ENCODE assay signal across 8 cellular contexts in genomic region chr5:73387630-73388370, GRCh38.
A peak's percentile ranks its signal among the peaks of the same experiment; 100 is the strongest.
DNase-seq lines count a peak whose midpoint lies in the region; ATAC-seq and TF ChIP-seq lines count a peak whose summit lies in the region.

No MANE protein-coding gene starts in this region.

- H3K4me3 ChIP-seq in GM06990 (replicated peaks; ENCODE audit: low read depth, low read length) (no peak overlapping the region), Karpas-422 (ENCODE audit: low read length) (no peak overlapping the region), sigmoid colon (no peak overlapping the region), upper lobe of right lung (no peak overlapping the region)

- TF ChIP-seq POLR2A in sigmoid colon (IDR thresholded peaks at IDR 0.05): no peak

- H3K36me3 ChIP-seq in GM06990 (ENCODE audit: control insufficient read depth, insufficient read depth, low read length) (no peaks in the 10 kb centered on the region), Karpas-422 (ENCODE audit: insufficient read depth, low read length) (no peaks in the 10 kb centered on the region), sigmoid colon (no peaks in the 10 kb centered on the region), upper lobe of right lung (no peaks in the 10 kb centered on the region)

- intact Hi-C loops in sigmoid colon (cut with DNase I): no loop called here
- intact Hi-C loops in upper lobe of right lung (cut with DNase I): no loop called here

- H3K27ac ChIP-seq in Karpas-422 (ENCODE audit: low read length): no peak overlapping the region
- no peak overlapping the region for H3K27ac ChIP-seq in sigmoid colon
- H3K27ac ChIP-seq in upper lobe of right lung: no peak overlapping the region

- H3K27me3 ChIP-seq in GM06990 (replicated peaks; ENCODE audit: control insufficient read depth, insufficient read depth, low read length) (no peaks in the 10 kb centered on the region), Karpas-422 (ENCODE audit: low read length) (no peaks in the 10 kb centered on the region), sigmoid colon (peaks cover 2 to 13% (median 4%) of the 10 kb centered on the region in 3 donors), upper lobe of right lung (peaks cover 42% of the 10 kb centered on the region)

- no peak overlapping the region for H3K9ac ChIP-seq in Karpas-422 (ENCODE audit: low read length)

- H3K4me1 Mint-ChIP-seq in stimulated activated effector memory CD8-positive, alpha-beta T cell treated with anti-CD3 and anti-CD28 coated beads, Interleukin-12 subunit alpha, Interleukin-12 subunit beta, amount 100 ng/mL, for 72 hours: peaks cover 23% of the 10 kb centered on the region

- H3K4me2 ChIP-seq in Karpas-422 (ENCODE audit: low read depth, low read length, poor library complexity, severe bottlenecking): no peak overlapping the region

- H3K4me1 ChIP-seq in Karpas-422 (ENCODE audit: low read length): no peaks in the 10 kb centered on the region
- H3K4me1 ChIP-seq in sigmoid colon: peaks cover 0 to 12% (median 5%) of the 10 kb centered on the region in 4 donors
- no peaks in the 10 kb centered on the region for H3K4me1 ChIP-seq in upper lobe of right lung

- H3K9me3 ChIP-seq in Karpas-422 (ENCODE audit: low read length) (peaks cover 9% of the 10 kb centered on the region; the same call in 1 of the 2 replicates), sigmoid colon (peaks cover 6 to 11% (median 8%) of the 10 kb centered on the region in 4 donors), upper lobe of right lung (no peaks in the 10 kb centered on the region)

- H3K79me2 ChIP-seq in Karpas-422 (ENCODE audit: low read length): no peaks in the 10 kb centered on the region

- 18 to 22% methylated on average over 7 of the region's 7 CpGs for WGBS in sigmoid colon, 2 donors

- peaks cover 14% of the 10 kb centered on the region for H3K9me3 Mint-ChIP-seq in stimulated activated effector memory CD8-positive, alpha-beta T cell treated with anti-CD3 and anti-CD28 coated beads, Interleukin-12 subunit alpha, Interleukin-12 subunit beta, amount 100 ng/mL, for 72 hours

- H3K9me2 ChIP-seq in Karpas-422 (replicated peaks; ENCODE audit: insufficient read depth, low read length): no peaks in the 10 kb centered on the region

- H3K27ac Mint-ChIP-seq in stimulated activated effector memory CD8-positive, alpha-beta T cell treated with anti-CD3 and anti-CD28 coated beads, Interleukin-12 subunit alpha, Interleukin-12 subunit beta, amount 100 ng/mL, for 72 hours: no peak overlapping the region

- peak; percentile 94 for ATAC-seq in GM19452 (IDR thresholded peaks at IDR 0.05; ENCODE audit: unreplicated experiment)
- peak; percentile 90 for ATAC-seq in HG03378 (IDR thresholded peaks at IDR 0.05; ENCODE audit: unreplicated experiment)
- ATAC-seq in stimulated activated effector memory CD8-positive, alpha-beta T cell treated with anti-CD3 and anti-CD28 coated beads, Interleukin-12 subunit alpha, Interleukin-12 subunit beta, amount 100 ng/mL, for 72 hours: peak; percentile 61
- no peak for ATAC-seq in upper lobe of right lung

- no peak for TF ChIP-seq CTCF in GM06990 (IDR thresholded peaks at IDR 0.05; ENCODE audit: insufficient read depth, low read length, poor library complexity, severe bottlenecking)
- TF ChIP-seq CTCF in sigmoid colon (IDR thresholded peaks at IDR 0.05): no peak
- no peak for TF ChIP-seq CTCF in upper lobe of right lung (IDR thresholded peaks at IDR 0.05)

- no peak overlapping the region for H2AFZ ChIP-seq in Karpas-422 (ENCODE audit: low read length)

- DNase-seq in GM06990 (ENCODE audit: extremely low read depth, insufficient read length) (peak; percentile 44), T-helper 22 cell (ENCODE audit: low read depth) (peak; percentile 49), Karpas-422 (no peak), sigmoid colon (no peak), upper lobe of right lung (no peak)
- no peak for DNase-seq in stimulated activated effector memory CD8-positive, alpha-beta T cell treated with anti-CD3 and anti-CD28 coated beads, Interleukin-12 subunit alpha, Interleukin-12 subunit beta, amount 100 ng/mL, for 72 hours (ENCODE audit: low spot score in 2 of 2)

- peak overlapping the region; percentile 16 for H3K4me3 Mint-ChIP-seq in stimulated activated effector memory CD8-positive, alpha-beta T cell treated with anti-CD3 and anti-CD28 coated beads, Interleukin-12 subunit alpha, Interleukin-12 subunit beta, amount 100 ng/mL, for 72 hours

- no peaks in the 10 kb centered on the region for H4K20me1 ChIP-seq in Karpas-422 (ENCODE audit: insufficient read depth, low read depth, low read length)

- peaks cover 6% of the 10 kb centered on the region for H3K36me3 Mint-ChIP-seq in stimulated activated effector memory CD8-positive, alpha-beta T cell treated with anti-CD3 and anti-CD28 coated beads, Interleukin-12 subunit alpha, Interleukin-12 subunit beta, amount 100 ng/mL, for 72 hours

- TF ChIP-seq EP300 in sigmoid colon (IDR thresholded peaks at IDR 0.05): no peak

Comparison
In these comparisons a context has a peak if more than half of its experiments do, and no peak if none do; other contexts are left out.
1. DNase-seq: peak in GM06990 (single experiment) and T-helper 22 cell (single experiment); none in stimulated activated effector memory CD8-positive, alpha-beta T cell treated with anti-CD3 and anti-CD28 coated beads, Interleukin-12 subunit alpha, Interleukin-12 subunit beta, amount 100 ng/mL, for 72 hours (0 of 2), Karpas-422 (single experiment), sigmoid colon (single experiment) and upper lobe of right lung (single experiment).